Comparison of ENCODE assay signal across 1 cellular context in the genomic region with DNA sequence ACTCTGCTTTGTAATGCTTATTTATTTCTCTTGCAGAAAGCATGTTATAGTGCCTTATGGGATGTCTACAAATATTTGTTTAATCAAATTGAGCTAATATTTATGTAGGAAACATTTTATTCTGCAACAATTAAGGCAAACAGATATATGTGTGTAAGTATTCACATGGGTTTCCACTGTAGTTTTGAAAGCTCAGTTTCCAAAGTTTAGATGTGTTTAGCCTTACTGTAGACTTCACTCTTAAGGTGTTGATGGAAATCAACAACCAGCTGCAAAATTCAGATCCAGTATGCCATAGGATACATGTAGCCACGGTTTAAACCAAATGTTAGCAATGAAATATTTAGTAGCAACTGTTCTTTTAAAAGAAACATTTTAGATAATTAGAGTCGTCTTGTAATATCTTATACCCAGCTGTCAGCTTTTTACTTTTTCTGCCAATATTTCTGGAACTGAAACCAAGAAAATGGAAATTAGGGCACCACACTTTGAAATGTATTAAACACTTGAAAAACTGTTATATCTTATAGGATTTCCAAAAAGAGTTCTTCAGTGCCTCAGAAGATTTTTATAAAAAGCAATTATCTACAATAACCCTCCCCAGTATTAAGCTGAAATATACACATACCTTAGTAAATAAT.
TF ChIP-seq lines count a peak whose summit lies in the region.

No MANE protein-coding gene starts in this region.

TF ChIP-seq in GM12878, 131 proteins besides CTCF, POLR2A, EP300 and RAD21 (continued from another document):
- TF ChIP-seq, protein P1, sequence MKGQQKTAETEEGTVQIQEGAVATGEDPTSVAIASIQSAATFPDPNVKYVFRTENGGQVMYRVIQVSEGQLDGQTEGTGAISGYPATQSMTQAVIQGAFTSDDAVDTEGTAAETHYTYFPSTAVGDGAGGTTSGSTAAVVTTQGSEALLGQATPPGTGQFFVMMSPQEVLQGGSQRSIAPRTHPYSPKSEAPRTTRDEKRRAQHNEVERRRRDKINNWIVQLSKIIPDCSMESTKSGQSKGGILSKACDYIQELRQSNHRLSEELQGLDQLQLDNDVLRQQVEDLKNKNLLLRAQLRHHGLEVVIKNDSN (IDR thresholded peaks at IDR 0.05; ENCODE audit: borderline replicate concordance, extremely low read length, insufficient read depth, low read depth, low read length): no peak
- TF ChIP-seq STAT3 (IDR thresholded peaks at IDR 0.05; ENCODE audit: low read depth, low read length) (no peak), POU2F2 (IDR thresholded peaks at IDR 0.05; ENCODE audit: borderline replicate concordance, low read depth, low read length) (no peak), CBX5 (IDR thresholded peaks at IDR 0.05; ENCODE audit: low read depth) (no peak), PAX5 (IDR thresholded peaks at IDR 0.05; ENCODE audit: borderline replicate concordance, low read depth, low read length) (no peak)
- TF ChIP-seq, protein P2, sequence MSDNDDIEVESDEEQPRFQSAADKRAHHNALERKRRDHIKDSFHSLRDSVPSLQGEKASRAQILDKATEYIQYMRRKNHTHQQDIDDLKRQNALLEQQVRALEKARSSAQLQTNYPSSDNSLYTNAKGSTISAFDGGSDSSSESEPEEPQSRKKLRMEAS (IDR thresholded peaks at IDR 0.05; ENCODE audit: low read depth, low read length): no peak
